8 cellular contexts compared by ENCODE assay signal in the genomic region with DNA sequence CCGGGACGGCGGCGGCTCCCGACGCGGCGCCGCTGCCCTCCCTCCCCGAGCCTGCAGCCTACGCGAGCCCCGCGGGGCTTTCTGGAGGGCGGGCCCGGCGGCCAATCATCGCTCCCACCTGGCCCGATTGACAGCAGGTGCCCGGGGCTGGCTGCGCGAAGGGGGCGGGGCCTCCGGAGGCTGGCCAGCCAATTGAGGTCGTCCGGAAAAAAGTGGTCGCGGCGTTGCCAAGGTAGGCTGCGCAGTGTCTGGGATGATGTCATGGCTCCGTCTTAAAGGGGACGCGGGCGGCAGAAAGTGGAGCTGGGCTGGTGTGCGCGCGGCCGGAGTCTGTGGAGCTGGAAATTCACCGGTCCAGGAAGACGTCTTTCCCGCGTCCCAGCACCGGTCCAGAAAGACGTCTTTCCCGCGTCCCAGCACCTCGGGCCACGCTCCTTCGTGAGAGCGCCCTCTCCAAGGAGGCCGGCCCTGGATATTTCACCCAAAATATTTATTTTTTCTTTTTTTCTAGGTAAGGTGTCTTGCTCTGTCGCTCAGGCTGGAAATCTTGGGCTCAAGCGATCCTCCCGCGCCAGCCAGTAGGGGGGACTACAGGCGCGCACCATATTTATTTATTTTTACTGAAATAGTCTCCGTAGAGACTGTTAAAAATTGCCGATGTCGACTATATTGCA. TPM values are rescaled to one million over a fixed set of nuclear protein-coding genes. Genes with fewer than 3 reads are reported as not detected.
DNase-seq lines count a peak whose midpoint lies in the region; ATAC-seq lines count a peak whose summit lies in the region.

A gene (minus strand): TSS at position 83 of the 674 bp plus-strand sequence. CDS start 154 bp downstream, outside the sequence.

- peak within 1 kb of the TSS; percentile 95 for H3K27ac Mint-ChIP-seq in dendritic cell treated with granulocyte-macrophage colony-stimulating factor and Interleukin-4, amounts not matched to agents 40 ng/mL and 50 ng/mL, for 4 days

- DNase-seq in CD1c-positive myeloid dendritic cell (ENCODE audit: extremely low spot score) (peak; percentile 98), NCI-H748 treated with DMSO at 0.1 percent for 48 hours (lab: John Stamatoyannopoulos, UW) (peak; percentile 98), left lobe of liver (ENCODE audit: low spot score) (peak; percentile 99)
- peak; percentile 88 to 96 for DNase-seq in activated CD4-positive, alpha-beta T cell treated with anti-CD3 and anti-CD28 coated beads, Interleukin-2, amount 50 U/mL, for 24 hours (ENCODE audit: low read depth in 1 of 2, low spot score in 1 of 2)
- DNase-seq in stimulated activated CD4-positive, alpha-beta T cell treated with anti-CD3 and anti-CD28 coated beads, Interleukin-2, amount 100 ng/mL, for 4 hours (ENCODE audit: low read depth), result peak; percentile 97

- H3K4me3 Mint-ChIP-seq in dendritic cell treated with granulocyte-macrophage colony-stimulating factor and Interleukin-4, amounts not matched to agents 40 ng/mL and 50 ng/mL, for 4 days, result peak within 1 kb of the TSS; percentile 88

- peaks cover 29% of the 10 kb centered on the region for H3K36me3 Mint-ChIP-seq in dendritic cell treated with granulocyte-macrophage colony-stimulating factor and Interleukin-4, amounts not matched to agents 40 ng/mL and 50 ng/mL, for 4 days (ENCODE audit: low read depth)

- H3K9me3 Mint-ChIP-seq in dendritic cell treated with granulocyte-macrophage colony-stimulating factor and Interleukin-4, amounts not matched to agents 40 ng/mL and 50 ng/mL, for 4 days, result no peaks in the 10 kb centered on the region

- peaks cover 39% of the 10 kb centered on the region for H3K4me1 Mint-ChIP-seq in dendritic cell treated with granulocyte-macrophage colony-stimulating factor and Interleukin-4, amounts not matched to agents 40 ng/mL and 50 ng/mL, for 4 days (ENCODE audit: low read depth)

- ATAC-seq in GM19395 (IDR thresholded peaks at IDR 0.05; ENCODE audit: unreplicated experiment), result peak; percentile 84
- ATAC-seq in HG03565 (IDR thresholded peaks at IDR 0.05; ENCODE audit: unreplicated experiment), result peak; percentile 86
- ATAC-seq in left lobe of liver, result peak; percentile 92

- no peaks in the 10 kb centered on the region for H3K27me3 Mint-ChIP-seq in dendritic cell treated with granulocyte-macrophage colony-stimulating factor and Interleukin-4, amounts not matched to agents 40 ng/mL and 50 ng/mL, for 4 days

- intact Hi-C loops in dendritic cell treated with granulocyte-macrophage colony-stimulating factor and Interleukin-4, amounts not matched to agents 40 ng/mL and 50 ng/mL, for 4 days (cut with micrococcal nuclease), result loop anchor here (1.0 to 5.0 kb wide), 3 partner anchors 19 to 943 kb away; a partner anchor contains a TSS

RNA-seq across cellular contexts. Expression of the gene that starts here (rescaled TPM):
- 38.9 TPM for total RNA-seq in left lobe of liver

Comparison
In these comparisons a context has a peak if more than half of its experiments do, and no peak if none do; other contexts are left out.
1. Peak in every context shown above with its lines: DNase-seq and ATAC-seq.